ENCODE assay signal across 8 cellular contexts in the genomic region with DNA sequence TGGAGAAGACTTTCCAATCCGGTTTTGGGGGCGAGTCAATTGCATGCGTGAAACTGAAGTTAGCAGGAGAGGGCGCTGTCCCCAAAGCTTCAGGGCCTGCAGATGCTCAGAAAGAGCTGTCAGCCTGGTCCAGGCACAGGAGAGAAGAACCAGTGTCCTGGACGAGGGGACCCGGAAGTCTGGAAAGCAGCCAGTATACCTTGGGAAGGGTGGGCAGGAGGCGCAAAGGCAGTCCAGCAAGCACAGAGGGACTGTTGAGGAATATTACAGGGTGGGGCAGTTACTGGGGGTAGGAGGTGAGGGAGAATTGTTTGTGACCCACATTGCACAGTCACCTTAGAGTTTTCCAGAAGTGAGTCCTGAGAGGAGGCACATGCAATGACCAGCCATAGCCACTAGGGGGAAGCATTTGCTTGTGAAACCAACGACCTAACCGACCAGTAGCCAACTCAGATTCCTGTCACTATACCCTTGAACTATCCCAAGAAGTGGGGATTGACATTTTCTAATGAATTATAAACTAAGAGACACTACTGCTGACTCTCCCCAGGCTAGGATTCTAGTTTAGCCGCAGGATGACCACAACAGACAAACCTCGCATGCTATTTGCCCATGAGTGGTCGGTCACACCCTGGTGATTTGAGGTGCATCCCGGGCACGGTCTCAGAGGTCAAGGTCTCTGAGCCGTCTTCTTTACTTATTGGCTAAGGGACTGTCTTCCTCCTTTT.
DNase-seq lines count a peak whose midpoint lies in the region; ATAC-seq and TF ChIP-seq lines count a peak whose summit lies in the region.

No MANE protein-coding gene starts in this region.

- CTCF ChIA-PET in AG04450 (lab: Charles Lee): interaction anchor here (0.9 to 5.9 kb wide), 11 partner anchors 9 to 1475 kb away, joined by 3 to 28 read pairs (median 7); no protein-coding TSS in a partner anchor

- no peak overlapping the region for H3K27ac ChIP-seq in AG04450 (ENCODE audit: low read depth, low read length)
- no peak overlapping the region for H3K27ac ChIP-seq in VCaP
- H3K27ac ChIP-seq in caudate nucleus (ENCODE audit: low read depth, low read length): no peak overlapping the region

- POLR2A ChIA-PET in AG04450 (lab: Yijun Ruan, JAX): interaction anchor here (0.8 kb wide), 1 partner anchor 129 kb away, joined by 3 read pairs; no protein-coding TSS in a partner anchor

- DNase-seq in AG04450 (ENCODE audit: low read depth, low spot score) (peak; percentile 48), NCI-H2029 treated with DMSO at 0.1 percent for 48 hours (lab: John Stamatoyannopoulos, UW) (peak; percentile 32), caudate nucleus (lab: John Stamatoyannopoulos, UW) (peak in 57 of 61 donors; percentile 2 to 90 (median 40)), kidney glomerular epithelial cell (lab: John Stamatoyannopoulos, UW) (peak; percentile 65)
- DNase-seq in stimulated activated CD4-positive, alpha-beta T cell treated with anti-CD3 and anti-CD28 coated beads, Interleukin-2, amount 100 ng/mL, for 4 hours (ENCODE audit: low read depth): peak; percentile 19

- TF ChIP-seq CTCF in AG04450 (IDR thresholded peaks at IDR 0.05; ENCODE audit: low read depth, low read length) (peak; percentile 96), VCaP (conservative IDR thresholded peaks at IDR 0.05) (peak; percentile 86)

- no peaks in the 10 kb centered on the region for H3K27me3 ChIP-seq in AG04450 (ENCODE audit: control insufficient read depth, insufficient read depth, low read length)

- H3K9me3 ChIP-seq in AG04450 (ENCODE audit: control insufficient read depth, insufficient read depth, low read length): no peaks in the 10 kb centered on the region

- H3K4me3 ChIP-seq in AG04450 (ENCODE audit: low read depth, low read length): no peak overlapping the region

- peak; percentile 84 for ATAC-seq in GM18519 (IDR thresholded peaks at IDR 0.05; ENCODE audit: low FRiP score, unreplicated experiment)
- ATAC-seq in HG03025 (IDR thresholded peaks at IDR 0.05; ENCODE audit: low FRiP score, unreplicated experiment): peak; percentile 92
